Comparison of ENCODE assay signal across 13 cellular contexts in genomic region chr3:74651239-74651638, GRCh38. TPM values are rescaled to one million over a fixed set of nuclear protein-coding genes. Genes with fewer than 3 reads are reported as not detected.
"Had no signal": no experiment of that assay in that cellular context is flagged by ENCODE, and none has a peak within 500 bp of the region (broad histone marks: within the 10 kb centered on the region; RNA-seq: fewer than 3 reads in every experiment).

No MANE protein-coding gene starts in this region.

- DNase-seq: activated CD4-positive, alpha-beta T cell treated with anti-CD3 and anti-CD28 coated beads for 48 hours; brain microvascular endothelial cell; hypothalamus; naive B cell; right cardiac atrium; T-helper 1 cell; thyroid gland had no signal

- H3K36me3 Mint-ChIP-seq: activated naive CD4-positive, alpha-beta T cell treated with anti-CD3 and anti-CD28 coated beads, Interleukin-2, amount 50 U/mL, for 24 hours; naive B cell had no signal

- H3K27me3 ChIP-seq: brain microvascular endothelial cell, esophagus muscularis mucosa, neutrophil, thyroid gland had no signal

- H3K4me1 ChIP-seq: esophagus muscularis mucosa, thyroid gland had no signal

- H3K27ac Mint-ChIP-seq: activated naive CD4-positive, alpha-beta T cell treated with anti-CD3 and anti-CD28 coated beads, Interleukin-2, amount 50 U/mL, for 24 hours; activated T-helper 2 cell treated with anti-CD3 and anti-CD28 coated beads, Interferon-gamma antibody, Interleukin-2, Interleukin-4, amounts not matched to agents 10 μg/mL and 5 μg/mL and 100 μg/mL, durations not matched to agents 14 hours and 24 hours and 36 hours; naive B cell had no signal

- H3K4me2 ChIP-seq: smooth muscle cell had no signal

- H3K36me3 ChIP-seq: brain microvascular endothelial cell, esophagus muscularis mucosa, neutrophil, thyroid gland had no signal

- H3K4me3 Mint-ChIP-seq: activated naive CD4-positive, alpha-beta T cell treated with anti-CD3 and anti-CD28 coated beads, Interleukin-2, amount 50 U/mL, for 24 hours; naive B cell had no signal

- H3K4me1 Mint-ChIP-seq: activated naive CD4-positive, alpha-beta T cell treated with anti-CD3 and anti-CD28 coated beads, Interleukin-2, amount 50 U/mL, for 24 hours; naive B cell had no signal

- H3K27ac ChIP-seq: brain microvascular endothelial cell, esophagus muscularis mucosa, neutrophil, thyroid gland had no signal

- H3K4me3 ChIP-seq: esophagus muscularis mucosa, smooth muscle cell, thyroid gland had no signal

- H3K9me3 ChIP-seq: esophagus muscularis mucosa, neutrophil, thyroid gland had no signal

- H3K27me3 Mint-ChIP-seq: activated naive CD4-positive, alpha-beta T cell treated with anti-CD3 and anti-CD28 coated beads, Interleukin-2, amount 50 U/mL, for 24 hours; naive B cell had no signal

RNA-seq across cellular contexts. Expression of gene CNTN3, which starts 36.8 kb away (rescaled TPM):
- total RNA-seq: activated T-helper 2 cell treated with anti-CD3 and anti-CD28 coated beads, Interferon-gamma antibody, Interleukin-2, Interleukin-4, amounts not matched to agents 10 μg/mL and 5 μg/mL and 100 μg/mL, durations not matched to agents 14 hours and 24 hours and 36 hours; lung microvascular endothelial cell; smooth muscle cell had no signal
- polyA plus RNA-seq: smooth muscle cell had no signal
